In genomic region chr17:7502987-7503386, GRCh38 we compare ENCODE assay signal across 7 cellular contexts. TPM values are rescaled to one million over a fixed set of nuclear protein-coding genes. Genes with fewer than 3 reads are reported as not detected.
DNase-seq lines count a peak whose midpoint lies in the region; ATAC-seq and TF ChIP-seq lines count a peak whose summit lies in the region.
"Had no signal": no experiment of that assay in that cellular context is flagged by ENCODE, and none has a peak within 500 bp of the region (broad histone marks: within the 10 kb centered on the region; RNA-seq: fewer than 3 reads in every experiment).

No MANE protein-coding gene starts in this region.

- H3F3A ChIP-seq in GM23248 (ENCODE audit: insufficient read depth): peaks cover 19% of the 10 kb centered on the region; the same call in 1 of the 2 replicates

- ATAC-seq in GM21526 (IDR thresholded peaks at IDR 0.05; ENCODE audit: low FRiP score, unreplicated experiment): no peak

- H3K9me3 ChIP-seq in A673 (ENCODE audit: low read depth, low read length, poor library complexity, severe bottlenecking) (no peaks in the 10 kb centered on the region), GM23248 (ENCODE audit: low read depth) (no peaks in the 10 kb centered on the region)

- no peak overlapping the region for H2AFZ ChIP-seq in GM23248

- DNase-seq in A673 (ENCODE audit: low spot score) (peak; percentile 27), GM23248 (peak; percentile 22), epithelial cell of esophagus (ENCODE audit: low read depth) (no peak), putamen (ENCODE audit: low spot score) (no peak), OCI-M1 (lab: John Stamatoyannopoulos, UW) (no peak)

- H3K79me2 ChIP-seq in GM23248 (ENCODE audit: insufficient read depth): peaks cover 84% of the 10 kb centered on the region

- H3K27me3 ChIP-seq in A673 (replicated peaks; ENCODE audit: insufficient read depth, low read depth, low read length, poor library complexity) (no peaks in the 10 kb centered on the region), GM23248 (replicated peaks; ENCODE audit: insufficient read depth) (no peaks in the 10 kb centered on the region)

- H3K4me2 ChIP-seq in GM23248 (ENCODE audit: unreplicated experiment): no peak overlapping the region

- WGBS in GM23248 (ENCODE audit: low coverage in 1 of 2, low lambda C conversion rate in 2 of 2, missing lambda C conversion rate in 2 of 2), 2 experiments: 80 to 86% methylated on average over 14 of the region's 14 CpGs

- H3K4me3 ChIP-seq in A673 (ENCODE audit: low read depth, low read length, poor library complexity, severe bottlenecking): no peak overlapping the region
- no peak overlapping the region for H3K4me3 ChIP-seq in GM23248
- no peak overlapping the region for H3K4me3 ChIP-seq in epithelial cell of esophagus (ENCODE audit: low read length)

- CTCF ChIA-PET in A673 (lab: Charles Lee): interaction anchor here (0.6 to 0.7 kb wide), 3 partner anchors 10 to 67 kb away, joined by 3 to 5 read pairs (median 4); no protein-coding TSS in a partner anchor

- no peak overlapping the region for H3K9ac ChIP-seq in GM23248

- no TSS peak for BruUV-seq in A673 (replicated peaks; lab: Mats Ljungman, UMichigan)

- H3K4me1 ChIP-seq in A673 (ENCODE audit: insufficient read depth, low read length, poor library complexity, severe bottlenecking) (no peaks in the 10 kb centered on the region), GM23248 (ENCODE audit: insufficient read depth) (no peaks in the 10 kb centered on the region)

- H3K27ac ChIP-seq in A673 (ENCODE audit: low read depth, low read length, poor library complexity, severe bottlenecking) (no peak overlapping the region), GM23248 (no peak overlapping the region)

- H3K36me3 ChIP-seq in A673 (ENCODE audit: insufficient read depth, low read length, poor library complexity, severe bottlenecking) (peaks cover 94% of the 10 kb centered on the region), GM23248 (ENCODE audit: low read depth) (peaks cover 86% of the 10 kb centered on the region)

- POLR2A ChIA-PET in A673 (lab: Charles Lee; ENCODE audit: low non-redundant PET): interaction anchor here (0.7 kb wide), 1 partner anchor 184 kb away, joined by 3 read pairs; the partner anchor contains the start of gene TP53

- in situ Hi-C loops in GM23248 (cut with MboI): no loop called here

- H4K20me1 ChIP-seq in GM23248 (ENCODE audit: insufficient read depth): no peaks in the 10 kb centered on the region

- no peaks in the 10 kb centered on the region for H3K9me2 ChIP-seq in GM23248 (ENCODE audit: insufficient read depth)

- intact Hi-C loops in A673 (cut with micrococcal nuclease; ENCODE audit: unreplicated experiment): no loop called here

- TF ChIP-seq CTCF in A673 (conservative IDR thresholded peaks at IDR 0.05; ENCODE audit: low read depth, low read length): peak; percentile 43
- TF ChIP-seq CTCF in epithelial cell of esophagus (IDR thresholded peaks at IDR 0.05; ENCODE audit: insufficient read depth, low read depth, low read length, missing control alignments): peak; percentile 29

RNA-seq across cellular contexts. Expression of gene POLR2A, which starts 18.8 kb away (rescaled TPM):
- total RNA-seq in A673 (2021): 330 and 341 TPM in 2 replicates
- total RNA-seq in GM23248 (2014; rRNA removed; shearing (Covaris generic)): 45.9 and 46.2 TPM in 2 replicates
- polyA plus RNA-seq in GM23248 (2016; fragmentation: Nextera tagmentation; extraction: Ambion mirVana): 74.1 and 75.7 TPM in 2 replicates

RNA-seq across cellular contexts. Expression of gene SLC35G6, which starts 21.7 kb away (rescaled TPM):
- total RNA-seq in A673 (2021): not detected in 2 replicates
- not detected in 2 replicates for total RNA-seq in GM23248 (2014; rRNA removed; shearing (Covaris generic))
- polyA plus RNA-seq in GM23248 (2016; fragmentation: Nextera tagmentation; extraction: Ambion mirVana): 0.14 TPM in 1 of 2 replicates, not detected in the other
- total RNA-seq: mesenteric fat pad had no signal

RNA-seq across cellular contexts. Expression of gene ZBTB4, which starts 23.6 kb away (rescaled TPM):
- 17.7 and 21.0 TPM in 2 replicates for total RNA-seq in A673 (2021)
- total RNA-seq in GM23248 (2014; rRNA removed; shearing (Covaris generic)): 32.9 and 35.9 TPM in 2 replicates
- 17.7 and 18.2 TPM in 2 replicates for polyA plus RNA-seq in GM23248 (2016; fragmentation: Nextera tagmentation; extraction: Ambion mirVana)

RNA-seq across cellular contexts. Expression of gene TNFSF12, which starts 45.9 kb away (rescaled TPM):
- 0.55 and 0.75 TPM in 2 replicates for total RNA-seq in A673 (2021)
- 21.9 and 34.3 TPM in 2 replicates for total RNA-seq in GM23248 (2014; rRNA removed; shearing (Covaris generic))
- 14.0 and 18.7 TPM in 2 replicates for polyA plus RNA-seq in GM23248 (2016; fragmentation: Nextera tagmentation; extraction: Ambion mirVana)

RNA-seq across cellular contexts. Expression of gene TNFSF13, which starts 55.6 kb away (rescaled TPM):
- total RNA-seq in A673 (2021): 0.69 and 0.74 TPM in 2 replicates
- total RNA-seq in GM23248 (2014; rRNA removed; shearing (Covaris generic)): 1.5 TPM in 1 of 2 replicates, not detected in the other
- polyA plus RNA-seq in GM23248 (2016; fragmentation: Nextera tagmentation; extraction: Ambion mirVana): 1.4 and 2.0 TPM in 2 replicates

Comparison
In these comparisons a context has a peak if more than half of its experiments do, and no peak if none do; other contexts are left out.
1. DNase-seq: peak in A673 (single experiment) and GM23248 (single experiment); none in epithelial cell of esophagus (single experiment), putamen (single experiment) and OCI-M1 (single experiment).